Comparison of ENCODE assay signal across 18 cellular contexts in the genomic region with DNA sequence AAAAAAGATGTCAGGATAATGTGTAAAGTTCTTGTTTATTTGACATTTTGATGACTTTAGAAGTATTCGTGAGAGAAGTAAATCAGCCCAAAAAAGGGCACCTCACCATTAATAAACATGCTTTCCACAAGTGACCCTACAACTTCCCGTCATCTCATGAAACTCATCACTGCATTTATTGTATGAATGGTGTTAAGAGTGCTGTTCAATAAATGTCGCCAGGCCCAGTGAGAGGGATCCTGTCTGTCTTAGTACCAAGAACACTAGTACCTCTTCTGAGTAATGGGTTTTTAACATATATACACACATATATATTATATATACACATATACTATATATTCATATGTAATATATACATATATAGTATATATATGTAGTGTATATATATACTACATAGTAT.
A peak's percentile ranks its signal among the peaks of the same experiment; 100 is the strongest.
DNase-seq lines count a peak whose midpoint lies in the region; ATAC-seq and TF ChIP-seq lines count a peak whose summit lies in the region.
"Had no signal": no experiment of that assay in that cellular context is flagged by ENCODE, and none has a peak within 500 bp of the region (broad histone marks: within the 10 kb centered on the region; RNA-seq: fewer than 3 reads in every experiment).

No MANE protein-coding gene starts in this region.

- DNase-seq in upper lobe of left lung = no peak
- DNase-seq in psoas muscle = no peak
- DNase-seq in breast epithelium (ENCODE audit: low spot score in 2 of 2) = no peak
- DNase-seq: activated CD4-positive, alpha-beta T cell treated with anti-CD3 and anti-CD28 coated beads, Interleukin-2, amount 50 U/mL, for 4 hours; activated naive CD4-positive, alpha-beta T cell; erythroblast; HFFc6; mesendoderm; NCI-H2227 treated with DMSO at 0.1 percent for 48 hours; OCI-M1; pancreas; stimulated activated CD4-positive, alpha-beta T cell treated with anti-CD3 and anti-CD28 coated beads, Interleukin-15, amount 100 ng/mL, for 24 hours; stimulated activated naive CD4-positive, alpha-beta T cell; T-cell had no signal

- WGBS in upper lobe of left lung, 2 donors = 72 to 80% methylated on average over 3 of the region's 3 CpGs
- 70 to 79% (median 73%) methylated on average over 3 of the region's 3 CpGs for WGBS in psoas muscle, 3 donors

- H3K4me3 Mint-ChIP-seq in stimulated activated memory B cell treated with anti-CD40 and anti-IgM and Interleukin-4, amounts not matched to agents 10 μg/mL and 1 μg/mL and 100 μg/mL, for 72 hours = peak overlapping the region; percentile 12
- H3K4me3 Mint-ChIP-seq: HFFc6, T-cell had no signal

- no peak overlapping the region for H3K27ac Mint-ChIP-seq in stimulated activated memory B cell treated with anti-CD40 and anti-IgM and Interleukin-4, amounts not matched to agents 10 μg/mL and 1 μg/mL and 100 μg/mL, for 72 hours
- H3K27ac Mint-ChIP-seq: HFFc6, T-cell had no signal

- H3K9me3 ChIP-seq in upper lobe of left lung = no peaks in the 10 kb centered on the region
- H3K9me3 ChIP-seq in psoas muscle = no peaks in the 10 kb centered on the region
- no peaks in the 10 kb centered on the region for H3K9me3 ChIP-seq in breast epithelium
- H3K9me3 ChIP-seq: pancreas had no signal

- no peak for TF ChIP-seq EP300 in upper lobe of left lung (IDR thresholded peaks at IDR 0.05)

- H3K27ac ChIP-seq in upper lobe of left lung (no peak overlapping the region), psoas muscle (no peak overlapping the region), breast epithelium (no peak overlapping the region)
- H3K27ac ChIP-seq: pancreas had no signal

- no peaks in the 10 kb centered on the region for H3K27me3 ChIP-seq in upper lobe of left lung
- H3K27me3 ChIP-seq in psoas muscle (ENCODE audit: insufficient read depth in 3 of 3, low read length in 2 of 3) = no peaks in the 10 kb centered on the region
- H3K27me3 ChIP-seq in breast epithelium = no peaks in the 10 kb centered on the region
- H3K27me3 ChIP-seq: pancreas had no signal

- no peak for TF ChIP-seq CTCF in upper lobe of left lung (IDR thresholded peaks at IDR 0.05)
- no peak for TF ChIP-seq CTCF in psoas muscle (IDR thresholded peaks at IDR 0.05)
- TF ChIP-seq CTCF in breast epithelium (IDR thresholded peaks at IDR 0.05) = no peak

- TF ChIP-seq POLR2A in upper lobe of left lung (IDR thresholded peaks at IDR 0.05) (no peak), breast epithelium (IDR thresholded peaks at IDR 0.05) (no peak)

- no peaks in the 10 kb centered on the region for H3K4me1 Mint-ChIP-seq in stimulated activated memory B cell treated with anti-CD40 and anti-IgM and Interleukin-4, amounts not matched to agents 10 μg/mL and 1 μg/mL and 100 μg/mL, for 72 hours
- H3K4me1 Mint-ChIP-seq: T-cell had no signal

- H3K36me3 ChIP-seq in upper lobe of left lung (no peaks in the 10 kb centered on the region), psoas muscle (ENCODE audit: insufficient read depth in 1 of 2, low read depth in 1 of 2) (no peaks in the 10 kb centered on the region), breast epithelium (no peaks in the 10 kb centered on the region)
- H3K36me3 ChIP-seq: pancreas had no signal

- H3K4me1 ChIP-seq in upper lobe of left lung = no peaks in the 10 kb centered on the region
- no peaks in the 10 kb centered on the region for H3K4me1 ChIP-seq in psoas muscle
- H3K4me1 ChIP-seq in breast epithelium = no peaks in the 10 kb centered on the region
- H3K4me1 ChIP-seq: pancreas had no signal

- peak; percentile 27 for ATAC-seq in GM19351 (IDR thresholded peaks at IDR 0.05; ENCODE audit: unreplicated experiment)
- peak; percentile 20 for ATAC-seq in HG02571 (IDR thresholded peaks at IDR 0.05; ENCODE audit: unreplicated experiment)
- ATAC-seq in HG03175 (IDR thresholded peaks at IDR 0.05; ENCODE audit: unreplicated experiment) = peak; percentile 42
- peak; percentile 58 for ATAC-seq in stimulated activated memory B cell treated with anti-CD40 and anti-IgM and Interleukin-4, amounts not matched to agents 10 μg/mL and 1 μg/mL and 100 μg/mL, for 72 hours
- no peak for ATAC-seq in upper lobe of left lung (ENCODE audit: low FRiP score in 2 of 2)
- ATAC-seq in psoas muscle = no peak
- ATAC-seq: pancreas, T-cell had no signal

- intact Hi-C loops in psoas muscle (cut with DNase I) = no loop called here
- intact Hi-C loops in breast epithelium (cut with DNase I; ENCODE audit: low total_unique reads) = no loop called here

- no peak overlapping the region for H3K4me3 ChIP-seq in upper lobe of left lung
- H3K4me3 ChIP-seq in psoas muscle = no peak overlapping the region
- H3K4me3 ChIP-seq in breast epithelium = no peak overlapping the region
- H3K4me3 ChIP-seq: pancreas had no signal

- H3K27me3 Mint-ChIP-seq in stimulated activated memory B cell treated with anti-CD40 and anti-IgM and Interleukin-4, amounts not matched to agents 10 μg/mL and 1 μg/mL and 100 μg/mL, for 72 hours = no peaks in the 10 kb centered on the region

- H3K9me3 Mint-ChIP-seq in stimulated activated memory B cell treated with anti-CD40 and anti-IgM and Interleukin-4, amounts not matched to agents 10 μg/mL and 1 μg/mL and 100 μg/mL, for 72 hours = peaks cover 2% of the 10 kb centered on the region
- H3K9me3 Mint-ChIP-seq: HFFc6, T-cell had no signal

- H3K36me3 Mint-ChIP-seq in stimulated activated memory B cell treated with anti-CD40 and anti-IgM and Interleukin-4, amounts not matched to agents 10 μg/mL and 1 μg/mL and 100 μg/mL, for 72 hours = no peaks in the 10 kb centered on the region
- H3K36me3 Mint-ChIP-seq: T-cell had no signal

Comparison
In these comparisons a context has a peak if more than half of its experiments do, and no peak if none do; other contexts are left out.
1. ATAC-seq: peak in GM19351 (single experiment), HG02571 (single experiment), HG03175 (single experiment) and stimulated activated memory B cell treated with anti-CD40 and anti-IgM and Interleukin-4, amounts not matched to agents 10 μg/mL and 1 μg/mL and 100 μg/mL, for 72 hours (single experiment); none in upper lobe of left lung (0 of 2) and psoas muscle (0 of 4).